In genomic region chr2:55233658-55233940, GRCh38 we compare ENCODE assay signal across 8 cellular contexts. TPM values are rescaled to one million over a fixed set of nuclear protein-coding genes. Genes with fewer than 3 reads are reported as not detected.
DNase-seq lines count a peak whose midpoint lies in the region; ATAC-seq and TF ChIP-seq lines count a peak whose summit lies in the region.

No MANE protein-coding gene starts in this region.

- peak overlapping the region; percentile 98 for H3K4me3 Mint-ChIP-seq in activated T-cell treated with anti-CD3 and anti-CD28 coated beads, Interleukin-2, amount 50 U/mL, for 4 hours

- peaks cover 19 to 25% of the 10 kb centered on the region in 2 donors for H3K4me1 ChIP-seq in thyroid gland

- no peak for ATAC-seq in activated T-cell treated with anti-CD3 and anti-CD28 coated beads, Interleukin-2, amount 50 U/mL, for 4 hours

- H3K4me3 ChIP-seq in astrocyte of the spinal cord (ENCODE audit: low read depth, low read length): peak overlapping the region; percentile 95
- peak overlapping the region; percentile 99 for H3K4me3 ChIP-seq in lower leg skin (ENCODE audit: low read depth, poor library complexity, severe bottlenecking)
- peak overlapping the region in 1 of 3 donors; percentile 75 for H3K4me3 ChIP-seq in thyroid gland (replicated peaks in 1 of 3)

- no peak for DNase-seq in activated T-cell treated with anti-CD3 and anti-CD28 coated beads, Interleukin-2, amount 50 U/mL, for 4 hours
- DNase-seq in activated T-cell treated with anti-CD3 and anti-CD28 coated beads, Interleukin-2, amount 50 U/mL, for 48 hours: no peak
- DNase-seq in astrocyte of the spinal cord (ENCODE audit: low read depth, low spot score) (no peak), lower leg skin (ENCODE audit: low spot score in 2 of 2) (no peak), thyroid gland (no peak), AG20443 (ENCODE audit: low spot score) (no peak), UCSD-AML1 (lab: John Stamatoyannopoulos, UW; ENCODE audit: unreplicated experiment) (no peak)
- DNase-seq in stimulated activated CD4-positive, alpha-beta T cell treated with anti-CD3 and anti-CD28 coated beads, Interleukin-2, amount 100 ng/mL, for 24 hours: no peak

- H3K36me3 ChIP-seq in thyroid gland: peaks cover 17 to 27% of the 10 kb centered on the region in 2 donors

- H3K9me3 Mint-ChIP-seq in activated T-cell treated with anti-CD3 and anti-CD28 coated beads, Interleukin-2, amount 50 U/mL, for 4 hours: no peaks in the 10 kb centered on the region

- 66 to 68% methylated on average over 7 of the region's 7 CpGs for whole genome bisulfite sequencing in lower leg skin, 2 donors
- WGBS in thyroid gland, 2 donors: 69 to 70% methylated on average over 7 of the region's 7 CpGs

- H3K36me3 Mint-ChIP-seq in activated T-cell treated with anti-CD3 and anti-CD28 coated beads, Interleukin-2, amount 50 U/mL, for 4 hours (ENCODE audit: insufficient read depth): peaks cover 35% of the 10 kb centered on the region

- intact Hi-C loops in lower leg skin (cut with DNase I; ENCODE audit: low total_unique reads) (no loop called here), thyroid gland (cut with DNase I) (no loop called here)

- TF ChIP-seq CTCF in astrocyte of the spinal cord (IDR thresholded peaks at IDR 0.05; ENCODE audit: low read depth, low read length) (no peak), lower leg skin (IDR thresholded peaks at IDR 0.05) (no peak), thyroid gland (IDR thresholded peaks at IDR 0.05) (no peak)

- in situ Hi-C loops in astrocyte of the spinal cord (cut with HindIII; ENCODE audit: low sequenced_read_pairs): no loop called here

- no peaks in the 10 kb centered on the region for H3K27me3 ChIP-seq in thyroid gland

- H3K27ac ChIP-seq in thyroid gland: peak overlapping the region in 2 of 3 donors; percentile 84 to 95

- no peaks in the 10 kb centered on the region for H3K27me3 Mint-ChIP-seq in activated T-cell treated with anti-CD3 and anti-CD28 coated beads, Interleukin-2, amount 50 U/mL, for 4 hours (ENCODE audit: low read depth)

- TF ChIP-seq POLR2A in lower leg skin (IDR thresholded peaks at IDR 0.05): no peak
- no peak for TF ChIP-seq POLR2A in thyroid gland (IDR thresholded peaks at IDR 0.05)

- peaks cover 50% of the 10 kb centered on the region for H3K4me1 Mint-ChIP-seq in activated T-cell treated with anti-CD3 and anti-CD28 coated beads, Interleukin-2, amount 50 U/mL, for 4 hours (ENCODE audit: low read depth)

- H3K9me3 ChIP-seq in thyroid gland: no peaks in the 10 kb centered on the region

RNA-seq across cellular contexts. Expression of gene RPS27A, which starts 1.1 kb away (rescaled TPM):
- total RNA-seq in activated T-cell treated with anti-CD3 and anti-CD28 coated beads, Interleukin-2, amount 50 U/mL, for 4 hours: 1,000 to 10,000 TPM; 1,450 to 1,497 (median 1,473) TPM
- 1,000 to 10,000 TPM; 1,078 to 1,927 (median 1,496) TPM for total RNA-seq in lower leg skin
- total RNA-seq in thyroid gland: 1,000 to 10,000 TPM in 2 of 4 donors, 100 to 1,000 TPM in 2; 529 to 1,905 (median 1,352) TPM

RNA-seq across cellular contexts. Expression of gene CLHC1, which starts 1.5 kb away (rescaled TPM):
- total RNA-seq in activated T-cell treated with anti-CD3 and anti-CD28 coated beads, Interleukin-2, amount 50 U/mL, for 4 hours: 1 to 10 TPM; 2.8 to 4.3 (median 3.6) TPM
- total RNA-seq in lower leg skin (10 to 100 TPM in 1 of 4 donors, 1 to 10 TPM in 3; 5.3 to 13.1 (median 7.9) TPM), thyroid gland (10 to 100 TPM; 22.7 to 32.1 (median 27.1) TPM)

RNA-seq across cellular contexts. Expression of gene MTIF2, which starts 35.4 kb away (rescaled TPM):
- 10 to 100 TPM; 55.6 to 59.8 (median 58.1) TPM for total RNA-seq in activated T-cell treated with anti-CD3 and anti-CD28 coated beads, Interleukin-2, amount 50 U/mL, for 4 hours
- total RNA-seq in lower leg skin (10 to 100 TPM; 13.0 to 22.1 (median 16.3) TPM), thyroid gland (10 to 100 TPM; 19.6 to 33.5 (median 27.8) TPM)
